In genomic region chr16:75089486-75090202, GRCh38 we compare ENCODE assay signal across 1 cellular context.
TF ChIP-seq lines count a peak whose summit lies in the region.

No MANE protein-coding gene starts in this region.

TF ChIP-seq in GM23338, 12 proteins besides CTCF, POLR2A, EP300 and RAD21 (continued from another document):
- no peak for TF ChIP-seq ETS1 (IDR thresholded peaks at IDR 0.05)
- TF ChIP-seq JUNB (IDR thresholded peaks at IDR 0.05; ENCODE audit: unreplicated experiment): no peak
- no peak for TF ChIP-seq EZH2 (IDR thresholded peaks at IDR 0.05; ENCODE audit: low read depth, unreplicated experiment)
- no peak for TF ChIP-seq POLR2AphosphoS5 (IDR thresholded peaks at IDR 0.05; ENCODE audit: low read depth)
- no peak for TF ChIP-seq REST (IDR thresholded peaks at IDR 0.05; ENCODE audit: unreplicated experiment)
- TF ChIP-seq EZH2phosphoT487 (IDR thresholded peaks at IDR 0.05; ENCODE audit: unreplicated experiment): no peak
- TF ChIP-seq CREB1 (CRISPR knock-in tag; IDR thresholded peaks at IDR 0.05; ENCODE audit: low read depth): no peak
- no peak for TF ChIP-seq ZNF114 (CRISPR knock-in tag; IDR thresholded peaks at IDR 0.05)
- no peak for TF ChIP-seq STAT1 (IDR thresholded peaks at IDR 0.05; ENCODE audit: unreplicated experiment)
- TF ChIP-seq ZNF462 (CRISPR knock-in tag; IDR thresholded peaks at IDR 0.05): no peak
